Comparison of ENCODE assay signal across 1 cellular context in genomic region chr22:50695421-50696250, GRCh38.
TF ChIP-seq lines count a peak whose summit lies in the region.

No MANE protein-coding gene starts in this region.

TF ChIP-seq in WTC11, 78 proteins besides CTCF, POLR2A, EP300 and RAD21 (continued from another document):
- TF ChIP-seq, protein P1, sequence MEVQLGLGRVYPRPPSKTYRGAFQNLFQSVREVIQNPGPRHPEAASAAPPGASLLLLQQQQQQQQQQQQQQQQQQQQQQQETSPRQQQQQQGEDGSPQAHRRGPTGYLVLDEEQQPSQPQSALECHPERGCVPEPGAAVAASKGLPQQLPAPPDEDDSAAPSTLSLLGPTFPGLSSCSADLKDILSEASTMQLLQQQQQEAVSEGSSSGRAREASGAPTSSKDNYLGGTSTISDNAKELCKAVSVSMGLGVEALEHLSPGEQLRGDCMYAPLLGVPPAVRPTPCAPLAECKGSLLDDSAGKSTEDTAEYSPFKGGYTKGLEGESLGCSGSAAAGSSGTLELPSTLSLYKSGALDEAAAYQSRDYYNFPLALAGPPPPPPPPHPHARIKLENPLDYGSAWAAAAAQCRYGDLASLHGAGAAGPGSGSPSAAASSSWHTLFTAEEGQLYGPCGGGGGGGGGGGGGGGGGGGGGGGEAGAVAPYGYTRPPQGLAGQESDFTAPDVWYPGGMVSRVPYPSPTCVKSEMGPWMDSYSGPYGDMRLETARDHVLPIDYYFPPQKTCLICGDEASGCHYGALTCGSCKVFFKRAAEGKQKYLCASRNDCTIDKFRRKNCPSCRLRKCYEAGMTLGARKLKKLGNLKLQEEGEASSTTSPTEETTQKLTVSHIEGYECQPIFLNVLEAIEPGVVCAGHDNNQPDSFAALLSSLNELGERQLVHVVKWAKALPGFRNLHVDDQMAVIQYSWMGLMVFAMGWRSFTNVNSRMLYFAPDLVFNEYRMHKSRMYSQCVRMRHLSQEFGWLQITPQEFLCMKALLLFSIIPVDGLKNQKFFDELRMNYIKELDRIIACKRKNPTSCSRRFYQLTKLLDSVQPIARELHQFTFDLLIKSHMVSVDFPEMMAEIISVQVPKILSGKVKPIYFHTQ (CRISPR knock-in tag; IDR thresholded peaks at IDR 0.05): no peak
- TF ChIP-seq ATF3 (CRISPR knock-in tag; conservative IDR thresholded peaks at IDR 0.05) (no peak), NR3C1 (CRISPR knock-in tag; conservative IDR thresholded peaks at IDR 0.05; ENCODE audit: low read depth) (no peak), CREM (CRISPR knock-in tag; IDR thresholded peaks at IDR 0.05) (no peak), JUN (CRISPR knock-in tag; IDR thresholded peaks at IDR 0.05) (no peak), TEAD4 (CRISPR knock-in tag; IDR thresholded peaks at IDR 0.05) (no peak), NFYB (CRISPR knock-in tag; conservative IDR thresholded peaks at IDR 0.05; ENCODE audit: low read depth) (no peak)
- TF ChIP-seq, protein P2, sequence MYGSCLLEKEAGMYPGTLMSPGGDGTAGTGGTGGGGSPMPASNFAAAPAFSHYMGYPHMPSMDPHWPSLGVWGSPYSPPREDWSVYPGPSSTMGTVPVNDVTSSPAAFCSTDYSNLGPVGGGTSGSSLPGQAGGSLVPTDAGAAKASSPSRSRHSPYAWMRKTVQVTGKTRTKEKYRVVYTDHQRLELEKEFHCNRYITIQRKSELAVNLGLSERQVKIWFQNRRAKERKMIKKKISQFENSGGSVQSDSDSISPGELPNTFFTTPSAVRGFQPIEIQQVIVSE (CRISPR knock-in tag; IDR thresholded peaks at IDR 0.05; ENCODE audit: borderline replicate concordance): no peak
- TF ChIP-seq, protein P3, sequence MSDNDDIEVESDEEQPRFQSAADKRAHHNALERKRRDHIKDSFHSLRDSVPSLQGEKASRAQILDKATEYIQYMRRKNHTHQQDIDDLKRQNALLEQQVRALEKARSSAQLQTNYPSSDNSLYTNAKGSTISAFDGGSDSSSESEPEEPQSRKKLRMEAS (CRISPR knock-in tag; IDR thresholded peaks at IDR 0.05): no peak
TF ChIP-seq in WTC11: peak in this region for 0.
